In genomic region chr16:12501727-12502457, GRCh38 we compare ENCODE assay signal across 16 cellular contexts.
A peak's percentile ranks its signal among the peaks of the same experiment; 100 is the strongest.
DNase-seq lines count a peak whose midpoint lies in the region; ATAC-seq and TF ChIP-seq lines count a peak whose summit lies in the region.
"Had no signal": no experiment of that assay in that cellular context is flagged by ENCODE, and none has a peak within 500 bp of the region (broad histone marks: within the 10 kb centered on the region; RNA-seq: fewer than 3 reads in every experiment).

No MANE protein-coding gene starts in this region.

- H3K27me3 ChIP-seq in Caco-2 (replicated peaks; ENCODE audit: control insufficient read depth, insufficient read depth, low read length) = no peaks in the 10 kb centered on the region
- H3K27me3 ChIP-seq in Peyer's patch = no peaks in the 10 kb centered on the region

- no peak for ATAC-seq in activated naive CD4-positive, alpha-beta T cell treated with anti-CD3 and anti-CD28 coated beads, Interleukin-2, amount 50 U/mL, for 72 hours
- no peak for ATAC-seq in GM21447 (IDR thresholded peaks at IDR 0.05; ENCODE audit: unreplicated experiment)
- ATAC-seq: GM12878, HCT116, Right ventricle myocardium inferior had no signal

- DNase-seq in Caco-2 = peak; percentile 32 to 47
- peak in 2 of 3 donors; percentile 53 to 56 for DNase-seq in Peyer's patch
- peak; percentile 28 for DNase-seq in kidney tubule cell (ENCODE audit: low spot score)
- DNase-seq in posterior vena cava (ENCODE audit: low spot score) = peak; percentile 64
- DNase-seq in midbrain (lab: John Stamatoyannopoulos, UW) = no peak
- DNase-seq in activated naive CD4-positive, alpha-beta T cell treated with anti-CD3 and anti-CD28 coated beads, Interleukin-2, amount 50 U/mL, for 72 hours (ENCODE audit: low spot score in 2 of 2) = no peak
- no peak for DNase-seq in GM10248 (ENCODE audit: extremely low spot score)
- DNase-seq: CD8-positive, alpha-beta memory T cell; NCI-H226; PC-9 had no signal

- no peaks in the 10 kb centered on the region for H3K27me3 Mint-ChIP-seq in Caco-2 (ENCODE audit: insufficient read depth, unreplicated experiment)
- H3K27me3 Mint-ChIP-seq: B cell had no signal

- TF ChIP-seq POLR2A in Peyer's patch (IDR thresholded peaks at IDR 0.05) = no peak

- no peaks in the 10 kb centered on the region for H3K9me3 Mint-ChIP-seq in Caco-2 (ENCODE audit: unreplicated experiment)
- H3K9me3 Mint-ChIP-seq in activated naive CD4-positive, alpha-beta T cell treated with anti-CD3 and anti-CD28 coated beads, Interleukin-2, amount 50 U/mL, for 72 hours = no peaks in the 10 kb centered on the region
- H3K9me3 Mint-ChIP-seq: CD8-positive, alpha-beta memory T cell had no signal

- CTCF ChIA-PET in Caco-2 (lab: Charles Lee) (no interaction called here), GM10248 (lab: Yijun Ruan, JAX) (interaction anchor here (0.7 to 1.6 kb wide), 4 partner anchors 10 to 48 kb away, joined by 3 to 7 read pairs (median 4); no protein-coding TSS in a partner anchor)

- no peaks in the 10 kb centered on the region for H3K36me3 ChIP-seq in Caco-2 (ENCODE audit: control insufficient read depth, insufficient read depth, low read length)
- no peaks in the 10 kb centered on the region for H3K36me3 ChIP-seq in Peyer's patch

- H3K27ac Mint-ChIP-seq in Caco-2 (ENCODE audit: unreplicated experiment) = peak overlapping the region; percentile 70
- H3K27ac Mint-ChIP-seq in activated naive CD4-positive, alpha-beta T cell treated with anti-CD3 and anti-CD28 coated beads, Interleukin-2, amount 50 U/mL, for 72 hours = no peak overlapping the region
- H3K27ac Mint-ChIP-seq: B cell had no signal

- peak overlapping the region in 3 of 4 donors; percentile 5 to 90 (median 80) for H3K27ac ChIP-seq in Peyer's patch
- H3K27ac ChIP-seq: PC-9, SK-N-MC had no signal

- H3K4me1 ChIP-seq in Caco-2 (peaks cover 11% of the 10 kb centered on the region; the same call in 1 of the 2 replicates), Peyer's patch (peaks cover 0 to 12% (median 1%) of the 10 kb centered on the region in 4 donors)

- POLR2A ChIA-PET in Caco-2 (lab: Charles Lee) = no interaction called here
- POLR2A ChIA-PET in GM10248 (lab: Yijun Ruan, JAX) = no interaction called here

- no peak for TF ChIP-seq CTCF in Caco-2 (IDR thresholded peaks at IDR 0.05; ENCODE audit: insufficient read depth in 1 of 2, low read depth in 1 of 2, low read length in 1 of 2, severe bottlenecking in 1 of 2, unreplicated experiment in 1 of 2)
- TF ChIP-seq CTCF in Peyer's patch (IDR thresholded peaks at IDR 0.05) = no peak
- no peak for TF ChIP-seq CTCF in GM10248 (IDR thresholded peaks at IDR 0.05; ENCODE audit: control extremely low read depth, extremely low read depth, low read depth, missing control alignments)

- H3K4me1 Mint-ChIP-seq in Caco-2 (ENCODE audit: low read depth, unreplicated experiment) = peaks cover 12% of the 10 kb centered on the region

- H3K4me3 Mint-ChIP-seq in Caco-2 (ENCODE audit: unreplicated experiment) = no peak overlapping the region
- H3K4me3 Mint-ChIP-seq: B cell; CD8-positive, alpha-beta memory T cell had no signal

- intact Hi-C loops in Caco-2 (cut with micrococcal nuclease; ENCODE audit: unreplicated experiment) (no loop called here), posterior vena cava (cut with DNase I) (no loop called here)

- H3K4me3 ChIP-seq in Caco-2 (ENCODE audit: low read depth, low read length) (no peak overlapping the region), Peyer's patch (no peak overlapping the region)
- H3K4me3 ChIP-seq: GM12878, PC-9, SK-N-MC had no signal

- no TSS peak for BruUV-seq in Caco-2 (replicated peaks; lab: Mats Ljungman, UMichigan)

- no peaks in the 10 kb centered on the region for H3K36me3 Mint-ChIP-seq in Caco-2 (ENCODE audit: insufficient read depth, unreplicated experiment)
- no peaks in the 10 kb centered on the region for H3K36me3 Mint-ChIP-seq in activated naive CD4-positive, alpha-beta T cell treated with anti-CD3 and anti-CD28 coated beads, Interleukin-2, amount 50 U/mL, for 72 hours
- H3K36me3 Mint-ChIP-seq: CD8-positive, alpha-beta memory T cell had no signal

- H3K9me3 ChIP-seq in Caco-2 = no peaks in the 10 kb centered on the region
- H3K9me3 ChIP-seq in Peyer's patch = no peaks in the 10 kb centered on the region

Comparison
In these comparisons a context has a peak if more than half of its experiments do, and no peak if none do; other contexts are left out.
1. DNase-seq: peak in Caco-2 (2 of 2), Peyer's patch (2 of 3), kidney tubule cell (single experiment) and posterior vena cava (single experiment); none in midbrain (single experiment), activated naive CD4-positive, alpha-beta T cell treated with anti-CD3 and anti-CD28 coated beads, Interleukin-2, amount 50 U/mL, for 72 hours (0 of 2) and GM10248 (single experiment).